In genomic region chr15:99409097-99409473, GRCh38 we compare ENCODE assay signal across 8 cellular contexts.
A peak's percentile ranks its signal among the peaks of the same experiment; 100 is the strongest.
DNase-seq lines count a peak whose midpoint lies in the region; ATAC-seq and TF ChIP-seq lines count a peak whose summit lies in the region.

No MANE protein-coding gene starts in this region.

- H3K36me3 ChIP-seq in gastroesophageal sphincter: no peaks in the 10 kb centered on the region

- TF ChIP-seq EP300 in gastroesophageal sphincter (IDR thresholded peaks at IDR 0.05): no peak

- H3K9me3 ChIP-seq in gastroesophageal sphincter: no peaks in the 10 kb centered on the region

- peaks cover 5 to 27% (median 15%) of the 10 kb centered on the region in 3 donors for H3K4me1 ChIP-seq in gastroesophageal sphincter

- no peak overlapping the region for H3K4me3 ChIP-seq in gastroesophageal sphincter

- intact Hi-C loops in posterior vena cava (cut with DNase I): loop anchor here in 1 of 2 donors (10.0 kb wide), 1 partner anchor 246 kb away; no protein-coding TSS in a partner anchor

- 0% methylated on average over 2 of the region's 10 CpGs; no CpG with 5 or more reads in 1 of the 2 donors for WGBS in gastroesophageal sphincter (ENCODE audit: low coverage in 1 of 2), 2 donors

- peak; percentile 76 for ATAC-seq in gastroesophageal sphincter
- no peak for ATAC-seq in HG03280 (IDR thresholded peaks at IDR 0.05; ENCODE audit: unreplicated experiment)
- ATAC-seq in GM21786 (IDR thresholded peaks at IDR 0.05; ENCODE audit: unreplicated experiment): no peak

- no peak for TF ChIP-seq POLR2A in gastroesophageal sphincter (IDR thresholded peaks at IDR 0.05)

- H3K27ac ChIP-seq in gastroesophageal sphincter: peak overlapping the region in 3 of 4 donors; percentile 55 to 65 (median 60)

- TF ChIP-seq CTCF in gastroesophageal sphincter (IDR thresholded peaks at IDR 0.05): peak in 3 of 4 experiments; percentile 52 to 65 (median 65)

- no peaks in the 10 kb centered on the region for H3K27me3 ChIP-seq in gastroesophageal sphincter

- peak; percentile 23 to 25 for DNase-seq in NCI-H2081 (lab: John Stamatoyannopoulos, UW)
- DNase-seq in NCI-H2081 treated with DMSO at 0.1 percent for 48 hours (lab: John Stamatoyannopoulos, UW): no peak
- DNase-seq in HT1080 (ENCODE audit: low read depth): peak; percentile 72
- DNase-seq in UCSD-AML1 (lab: John Stamatoyannopoulos, UW; ENCODE audit: unreplicated experiment): peak; percentile 67
- DNase-seq in posterior vena cava (ENCODE audit: low spot score): peak; percentile 91
